12 cellular contexts compared by ENCODE assay signal in genomic region chr9:6870149-6870548, GRCh38.
"Had no signal": no experiment of that assay in that cellular context is flagged by ENCODE, and none has a peak within 500 bp of the region (broad histone marks: within the 10 kb centered on the region; RNA-seq: fewer than 3 reads in every experiment).

No MANE protein-coding gene starts in this region.

- DNase-seq: activated CD4-positive, alpha-beta memory T cell treated with anti-CD3 and anti-CD28 coated beads for 36 hours; activated CD4-positive, alpha-beta T cell treated with anti-CD3 and anti-CD28 coated beads for 36 hours; activated T-cell treated with anti-CD3 and anti-CD28 coated beads, Interleukin-2, amount 50 U/mL, for 48 hours; esophagus squamous epithelium; foreskin fibroblast; kidney glomerular epithelial cell; sigmoid colon; spleen; stimulated activated CD4-positive, alpha-beta T cell treated with anti-CD3 and anti-CD28 coated beads, Interleukin-1b, Interleukin-23, amount 100 ng/mL, for 48 hours; T-helper 2 cell; uterus had no signal

- H3K27ac Mint-ChIP-seq: activated CD4-positive, alpha-beta memory T cell treated with anti-CD3 and anti-CD28 coated beads for 36 hours; activated CD4-positive, alpha-beta T cell treated with anti-CD3 and anti-CD28 coated beads for 36 hours; neural progenitor cell had no signal

- ATAC-seq: activated CD4-positive, alpha-beta T cell treated with anti-CD3 and anti-CD28 coated beads for 36 hours had no signal

- H3K4me3 Mint-ChIP-seq: activated CD4-positive, alpha-beta memory T cell treated with anti-CD3 and anti-CD28 coated beads for 36 hours; activated CD4-positive, alpha-beta T cell treated with anti-CD3 and anti-CD28 coated beads for 36 hours; neural progenitor cell had no signal

- H3K9me3 Mint-ChIP-seq: activated CD4-positive, alpha-beta memory T cell treated with anti-CD3 and anti-CD28 coated beads for 36 hours had no signal

- H3K27me3 Mint-ChIP-seq: activated CD4-positive, alpha-beta memory T cell treated with anti-CD3 and anti-CD28 coated beads for 36 hours; activated CD4-positive, alpha-beta T cell treated with anti-CD3 and anti-CD28 coated beads for 36 hours had no signal
